Comparison of ENCODE assay signal across 8 cellular contexts in the genomic region with DNA sequence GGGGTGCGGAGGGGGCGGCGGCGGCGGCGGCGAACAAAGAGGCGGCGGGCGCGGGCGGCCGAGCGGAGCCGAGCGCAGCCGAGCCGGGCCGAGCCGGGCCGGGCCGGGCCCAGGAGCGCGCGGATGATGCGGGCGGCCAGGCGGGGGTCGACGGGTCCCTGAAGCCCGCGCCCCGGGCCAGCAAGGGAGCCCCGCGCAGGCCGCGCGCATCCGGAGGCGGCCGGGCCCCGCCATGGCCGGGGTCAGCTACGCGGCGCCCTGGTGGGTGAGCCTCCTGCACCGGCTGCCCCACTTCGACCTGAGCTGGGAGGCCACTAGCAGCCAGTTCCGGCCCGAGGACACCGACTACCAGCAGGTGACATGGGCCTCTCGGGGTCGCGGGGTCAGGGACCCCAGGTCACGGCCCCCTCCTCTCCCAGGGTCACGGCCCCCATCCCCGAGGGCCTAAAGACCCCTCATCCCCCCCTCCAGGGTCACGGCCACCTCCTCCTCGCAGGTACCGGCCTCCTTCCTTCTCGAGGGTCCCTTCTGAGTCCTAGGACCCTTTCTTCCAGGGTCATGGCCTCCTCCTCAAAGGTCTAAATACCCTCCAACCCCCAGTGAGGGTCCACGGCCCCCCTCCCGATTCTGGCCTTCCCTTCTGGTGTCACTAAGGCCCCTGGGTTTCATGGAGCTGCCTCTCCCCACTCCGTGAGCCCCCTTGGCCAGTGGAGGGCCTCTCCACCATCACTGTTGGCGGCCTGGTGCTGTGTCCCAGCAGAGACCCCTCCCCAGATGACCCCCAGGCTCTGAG. TPM values are rescaled to one million over a fixed set of nuclear protein-coding genes. Genes with fewer than 3 reads are reported as not detected.
DNase-seq lines count a peak whose midpoint lies in the region; ATAC-seq and TF ChIP-seq lines count a peak whose summit lies in the region.

A gene with protein sequence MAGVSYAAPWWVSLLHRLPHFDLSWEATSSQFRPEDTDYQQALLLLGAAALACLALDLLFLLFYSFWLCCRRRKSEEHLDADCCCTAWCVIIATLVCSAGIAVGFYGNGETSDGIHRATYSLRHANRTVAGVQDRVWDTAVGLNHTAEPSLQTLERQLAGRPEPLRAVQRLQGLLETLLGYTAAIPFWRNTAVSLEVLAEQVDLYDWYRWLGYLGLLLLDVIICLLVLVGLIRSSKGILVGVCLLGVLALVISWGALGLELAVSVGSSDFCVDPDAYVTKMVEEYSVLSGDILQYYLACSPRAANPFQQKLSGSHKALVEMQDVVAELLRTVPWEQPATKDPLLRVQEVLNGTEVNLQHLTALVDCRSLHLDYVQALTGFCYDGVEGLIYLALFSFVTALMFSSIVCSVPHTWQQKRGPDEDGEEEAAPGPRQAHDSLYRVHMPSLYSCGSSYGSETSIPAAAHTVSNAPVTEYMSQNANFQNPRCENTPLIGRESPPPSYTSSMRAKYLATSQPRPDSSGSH (plus strand): TSS at position 63 of the 793 bp plus-strand sequence. CDS start 170 bp downstream, at position 233.

- H3K9ac ChIP-seq in DND-41 (ENCODE audit: low read depth, low read length), result peak within 1 kb of the TSS; percentile 83
- peak within 1 kb of the TSS; percentile 63 to 94 (median 83) for H3K9ac ChIP-seq in subcutaneous abdominal adipose tissue (ENCODE audit: low read length in 5 of 5)

- H4K20me1 ChIP-seq in DND-41 (ENCODE audit: insufficient read depth, low read length), result peaks cover 47% of the 10 kb centered on the region

- H3K4me3 Mint-ChIP-seq in brain, result peak within 1 kb of the TSS; percentile 94 to 98 (median 96)

- peaks cover 56% of the 10 kb centered on the region for H3K79me2 ChIP-seq in DND-41 (ENCODE audit: insufficient read depth, low read length)

- H3K36me3 Mint-ChIP-seq in brain, result peaks cover 4% of the 10 kb centered on the region

- H3K27me3 Mint-ChIP-seq in brain, result peaks cover 3% of the 10 kb centered on the region

- DNase-seq in DND-41 (peak; percentile 45), HuH-7.5 (ENCODE audit: low spot score) (peak; percentile 79), left colon (peak in 1 of 2 donors; percentile 58), NCI-H524 (lab: John Stamatoyannopoulos, UW) (no peak)
- no peak for DNase-seq in central memory CD4-positive, alpha-beta T cell

- intact Hi-C loops in left colon (cut with DNase I, micrococcal nuclease), result no loop called here

- H3K9me3 Mint-ChIP-seq in brain, result no peaks in the 10 kb centered on the region

- ATAC-seq in DND-41 (ENCODE audit: insufficient read depth, low read depth) (peak; percentile 25), GM21515 (IDR thresholded peaks at IDR 0.05; ENCODE audit: unreplicated experiment) (peak; percentile 44), left colon (peak; percentile 2)

- H3K9me3 ChIP-seq in DND-41 (ENCODE audit: insufficient read depth, low read length, severe bottlenecking), result no peaks in the 10 kb centered on the region
- H3K9me3 ChIP-seq in subcutaneous abdominal adipose tissue (ENCODE audit: control insufficient read depth in 5 of 5, low read length in 5 of 5), result no peaks in the 10 kb centered on the region

- H3K27ac Mint-ChIP-seq in brain, result peak within 1 kb of the TSS; percentile 96 to 99 (median 98)

- peaks cover 26% of the 10 kb centered on the region for H3K4me1 ChIP-seq in DND-41 (ENCODE audit: insufficient read depth, low read length)
- peaks cover 5 to 77% (median 72%) of the 10 kb centered on the region in 5 donors for H3K4me1 ChIP-seq in subcutaneous abdominal adipose tissue (ENCODE audit: control insufficient read depth in 5 of 5, insufficient read depth in 5 of 5, low read length in 5 of 5)

- H3K36me3 ChIP-seq in DND-41 (ENCODE audit: insufficient read depth, low read length) (peaks cover 33% of the 10 kb centered on the region), subcutaneous abdominal adipose tissue (ENCODE audit: control insufficient read depth in 5 of 5, insufficient read depth in 5 of 5, low read length in 5 of 5) (no peaks in the 10 kb centered on the region)

- H3K4me1 Mint-ChIP-seq in brain, result peaks cover 57% of the 10 kb centered on the region

- H3K27me3 ChIP-seq in DND-41 (ENCODE audit: insufficient read depth, low read length, poor library complexity) (no peaks in the 10 kb centered on the region), subcutaneous abdominal adipose tissue (ENCODE audit: control insufficient read depth in 5 of 5, insufficient read depth in 4 of 5, low read length in 5 of 5) (no peaks in the 10 kb centered on the region)

- H3K4me3 ChIP-seq in DND-41 (ENCODE audit: low read depth in 1 of 2, low read length in 2 of 2), result peak within 1 kb of the TSS; percentile 85 to 90
- H3K4me3 ChIP-seq in subcutaneous abdominal adipose tissue (ENCODE audit: low read depth in 1 of 5, low read length in 5 of 5), result peak within 1 kb of the TSS; percentile 67 to 84 (median 80)

- H3K4me2 ChIP-seq in DND-41 (ENCODE audit: insufficient read depth, low read length), result peak within 1 kb of the TSS; percentile 87

- no peak for TF ChIP-seq CTCF in DND-41 (IDR thresholded peaks at IDR 0.05; ENCODE audit: borderline replicate concordance, extremely low read depth, low read length, poor library complexity, severe bottlenecking)
- TF ChIP-seq CTCF in brain (conservative IDR thresholded peaks at IDR 0.05), result no peak

- peak within 1 kb of the TSS; percentile 98 for H2AFZ ChIP-seq in DND-41 (ENCODE audit: low read depth, low read length)

- H3K27ac ChIP-seq in DND-41 (ENCODE audit: low read length) (peak within 1 kb of the TSS; percentile 87), subcutaneous abdominal adipose tissue (ENCODE audit: low read depth, low read length) (peak within 1 kb of the TSS; percentile 69)

RNA-seq across cellular contexts. Expression of the gene that starts here (rescaled TPM):
- polyA plus RNA-seq in brain (ENCODE audit: insufficient read depth, low read depth, low replicate concordance), result 48.7 TPM
- total RNA-seq in left colon, result 10 to 100 TPM; 31.3 to 51.0 TPM

Comparison
In these comparisons a context has a peak if more than half of its experiments do, and no peak if none do; other contexts are left out.
1. DNase-seq: peak in DND-41 (single experiment) and HuH-7.5 (single experiment); none in NCI-H524 (0 of 2) and central memory CD4-positive, alpha-beta T cell (single experiment).
2. Peak in every context shown above with its lines, with median percentiles within 50 percentile points of each other: ATAC-seq.